ENCODE assay signal across 8 cellular contexts in genomic region chr5:135172718-135173117, GRCh38.
"Had no signal": no experiment of that assay in that cellular context is flagged by ENCODE, and none has a peak within 500 bp of the region (broad histone marks: within the 10 kb centered on the region; RNA-seq: fewer than 3 reads in every experiment).

No MANE protein-coding gene starts in this region.

- H3K4me3 ChIP-seq: GM23248, HAP-1 had no signal

- H3K4me1 ChIP-seq: HAP-1 had no signal

- H3K36me3 ChIP-seq: HAP-1 had no signal

- DNase-seq: GM23248, GOT3, H7, HFFc6 had no signal

- H3K9me3 ChIP-seq: HAP-1 had no signal

- FAIRE-seq: HepG2 had no signal

- H3K27ac ChIP-seq: GM23248, HL-60 had no signal

- ATAC-seq: HCT116, HepG2 had no signal
